Comparison of ENCODE assay signal across 1 cellular context in genomic region chr9:128947423-128948310, GRCh38.
TF ChIP-seq lines count a peak whose summit lies in the region.

Gene DOLK (minus strand): TSS chr9:128947603. CDS start chr9:128947303, 300 bp downstream.
Gene NUP188 (plus strand): TSS chr9:128947699. CDS start chr9:128947720, 21 bp downstream.

TF ChIP-seq in WTC11, 78 proteins besides CTCF, POLR2A, EP300 and RAD21 (continued from another document and continues in another):
- TF ChIP-seq ZNF138 (CRISPR knock-in tag; conservative IDR thresholded peaks at IDR 0.05) = no peak
- peak; percentile 34; the same call in 1 of the 2 replicates for TF ChIP-seq JUN (CRISPR knock-in tag; IDR thresholded peaks at IDR 0.05)
- peak; percentile 88; the same call in 1 of the 2 replicates for TF ChIP-seq E2F4 (CRISPR knock-in tag; IDR thresholded peaks at IDR 0.05; ENCODE audit: borderline replicate concordance, low read depth)
- TF ChIP-seq ZNF396 (CRISPR knock-in tag; IDR thresholded peaks at IDR 0.05; ENCODE audit: borderline replicate concordance) = no peak
- TF ChIP-seq GTF2I (CRISPR knock-in tag; conservative IDR thresholded peaks at IDR 0.05) = no peak
- TF ChIP-seq, protein P1, sequence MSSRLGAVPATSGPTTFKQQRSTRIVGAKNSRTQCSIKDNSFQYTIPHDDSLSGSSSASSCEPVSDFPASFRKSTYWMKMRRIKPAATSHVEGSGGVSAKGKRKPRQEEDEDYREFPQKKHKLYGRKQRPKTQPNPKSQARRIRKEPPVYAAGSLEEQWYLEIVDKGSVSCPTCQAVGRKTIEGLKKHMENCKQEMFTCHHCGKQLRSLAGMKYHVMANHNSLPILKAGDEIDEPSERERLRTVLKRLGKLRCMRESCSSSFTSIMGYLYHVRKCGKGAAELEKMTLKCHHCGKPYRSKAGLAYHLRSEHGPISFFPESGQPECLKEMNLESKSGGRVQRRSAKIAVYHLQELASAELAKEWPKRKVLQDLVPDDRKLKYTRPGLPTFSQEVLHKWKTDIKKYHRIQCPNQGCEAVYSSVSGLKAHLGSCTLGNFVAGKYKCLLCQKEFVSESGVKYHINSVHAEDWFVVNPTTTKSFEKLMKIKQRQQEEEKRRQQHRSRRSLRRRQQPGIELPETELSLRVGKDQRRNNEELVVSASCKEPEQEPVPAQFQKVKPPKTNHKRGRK (CRISPR knock-in tag; IDR thresholded peaks at IDR 0.05; ENCODE audit: borderline replicate concordance) = no peak
- no peak for TF ChIP-seq FOXJ3 (CRISPR knock-in tag; IDR thresholded peaks at IDR 0.05; ENCODE audit: borderline replicate concordance)
- TF ChIP-seq ZNF232 (CRISPR knock-in tag; IDR thresholded peaks at IDR 0.05) = peak; percentile 65; the same call in 1 of the 2 replicates
- TF ChIP-seq NFE2L1 (CRISPR knock-in tag; IDR thresholded peaks at IDR 0.05) = peak; percentile 78; the same call in 1 of the 2 replicates
- peak; percentile 92 for TF ChIP-seq TEAD1 (CRISPR knock-in tag; IDR thresholded peaks at IDR 0.05)
- peak; percentile 88; the same call in 1 of the 2 replicates for TF ChIP-seq TCF7 (CRISPR knock-in tag; IDR thresholded peaks at IDR 0.05; ENCODE audit: low read depth)
- no peak for TF ChIP-seq CDX4 (CRISPR knock-in tag; IDR thresholded peaks at IDR 0.05; ENCODE audit: borderline replicate concordance)
- TF ChIP-seq, protein P2, sequence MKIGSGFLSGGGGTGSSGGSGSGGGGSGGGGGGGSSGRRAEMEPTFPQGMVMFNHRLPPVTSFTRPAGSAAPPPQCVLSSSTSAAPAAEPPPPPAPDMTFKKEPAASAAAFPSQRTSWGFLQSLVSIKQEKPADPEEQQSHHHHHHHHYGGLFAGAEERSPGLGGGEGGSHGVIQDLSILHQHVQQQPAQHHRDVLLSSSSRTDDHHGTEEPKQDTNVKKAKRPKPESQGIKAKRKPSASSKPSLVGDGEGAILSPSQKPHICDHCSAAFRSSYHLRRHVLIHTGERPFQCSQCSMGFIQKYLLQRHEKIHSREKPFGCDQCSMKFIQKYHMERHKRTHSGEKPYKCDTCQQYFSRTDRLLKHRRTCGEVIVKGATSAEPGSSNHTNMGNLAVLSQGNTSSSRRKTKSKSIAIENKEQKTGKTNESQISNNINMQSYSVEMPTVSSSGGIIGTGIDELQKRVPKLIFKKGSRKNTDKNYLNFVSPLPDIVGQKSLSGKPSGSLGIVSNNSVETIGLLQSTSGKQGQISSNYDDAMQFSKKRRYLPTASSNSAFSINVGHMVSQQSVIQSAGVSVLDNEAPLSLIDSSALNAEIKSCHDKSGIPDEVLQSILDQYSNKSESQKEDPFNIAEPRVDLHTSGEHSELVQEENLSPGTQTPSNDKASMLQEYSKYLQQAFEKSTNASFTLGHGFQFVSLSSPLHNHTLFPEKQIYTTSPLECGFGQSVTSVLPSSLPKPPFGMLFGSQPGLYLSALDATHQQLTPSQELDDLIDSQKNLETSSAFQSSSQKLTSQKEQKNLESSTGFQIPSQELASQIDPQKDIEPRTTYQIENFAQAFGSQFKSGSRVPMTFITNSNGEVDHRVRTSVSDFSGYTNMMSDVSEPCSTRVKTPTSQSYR (CRISPR knock-in tag; IDR thresholded peaks at IDR 0.05) = 0 out of 2 replicates have a peak, but pooled peaks have one; percentile 50
- TF ChIP-seq EMX1 (CRISPR knock-in tag; IDR thresholded peaks at IDR 0.05) = no peak
- no peak for TF ChIP-seq ATF2 (CRISPR knock-in tag; IDR thresholded peaks at IDR 0.05; ENCODE audit: borderline replicate concordance, low read depth)
- peak; percentile 79; the same call in 1 of the 2 replicates for TF ChIP-seq ARID4B (CRISPR knock-in tag; IDR thresholded peaks at IDR 0.05; ENCODE audit: borderline replicate concordance)
- TF ChIP-seq ZBTB43 (CRISPR knock-in tag; IDR thresholded peaks at IDR 0.05) = peak; percentile 84
- TF ChIP-seq, protein P3, sequence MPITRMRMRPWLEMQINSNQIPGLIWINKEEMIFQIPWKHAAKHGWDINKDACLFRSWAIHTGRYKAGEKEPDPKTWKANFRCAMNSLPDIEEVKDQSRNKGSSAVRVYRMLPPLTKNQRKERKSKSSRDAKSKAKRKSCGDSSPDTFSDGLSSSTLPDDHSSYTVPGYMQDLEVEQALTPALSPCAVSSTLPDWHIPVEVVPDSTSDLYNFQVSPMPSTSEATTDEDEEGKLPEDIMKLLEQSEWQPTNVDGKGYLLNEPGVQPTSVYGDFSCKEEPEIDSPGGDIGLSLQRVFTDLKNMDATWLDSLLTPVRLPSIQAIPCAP (CRISPR knock-in tag; IDR thresholded peaks at IDR 0.05) = no peak; the same call in 1 of the 2 replicates
- peak; percentile 95 for TF ChIP-seq FOXP1 (CRISPR knock-in tag; IDR thresholded peaks at IDR 0.05; ENCODE audit: borderline replicate concordance)
- no peak; the same call in 1 of the 2 replicates for TF ChIP-seq GABPB1 (CRISPR knock-in tag; IDR thresholded peaks at IDR 0.05)
- 0 out of 2 replicates have a peak, but pooled peaks have one; percentile 82 for TF ChIP-seq NR3C1 (CRISPR knock-in tag; conservative IDR thresholded peaks at IDR 0.05; ENCODE audit: low read depth)
- no peak for TF ChIP-seq ATF6 (CRISPR knock-in tag; IDR thresholded peaks at IDR 0.05)
- TF ChIP-seq OVOL2 (CRISPR knock-in tag; IDR thresholded peaks at IDR 0.05; ENCODE audit: borderline replicate concordance) = no peak
- TF ChIP-seq ZNF416 (CRISPR knock-in tag; IDR thresholded peaks at IDR 0.05) = no peak
- no peak for TF ChIP-seq RORB (CRISPR knock-in tag; IDR thresholded peaks at IDR 0.05)
- TF ChIP-seq, protein P4, sequence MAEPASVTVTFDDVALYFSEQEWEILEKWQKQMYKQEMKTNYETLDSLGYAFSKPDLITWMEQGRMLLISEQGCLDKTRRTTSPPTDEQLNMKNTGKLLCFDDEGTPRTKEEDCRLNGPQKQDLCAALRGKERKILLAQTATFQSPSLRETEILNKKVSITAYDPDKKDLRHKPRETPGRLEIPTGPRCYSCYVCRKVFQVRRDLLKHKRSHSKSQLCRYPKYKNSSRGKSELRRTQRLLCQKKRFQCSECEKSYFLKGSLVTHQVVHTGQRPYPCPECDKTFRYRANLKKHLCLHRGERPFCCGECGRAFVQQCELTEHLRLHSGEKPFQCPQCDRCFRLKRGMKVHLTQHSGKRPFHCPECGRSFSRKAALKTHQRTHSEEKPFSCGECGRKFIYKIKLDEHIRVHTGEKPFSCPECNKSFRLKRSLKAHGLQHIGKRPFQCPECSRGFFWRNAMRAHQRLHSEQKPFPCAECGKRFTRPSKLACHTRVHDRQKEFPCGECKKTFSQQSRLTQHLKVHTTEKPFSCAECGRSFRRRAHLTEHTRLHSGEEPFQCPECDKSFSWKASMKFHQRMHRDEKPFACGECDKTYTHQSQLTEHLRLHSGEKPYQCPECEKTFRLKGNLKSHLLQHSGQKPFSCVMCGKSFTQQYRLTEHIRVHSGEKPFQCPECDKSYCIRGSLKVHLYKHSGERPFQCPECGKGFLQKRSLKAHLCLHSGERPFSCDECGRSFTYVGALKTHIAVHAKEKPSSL (CRISPR knock-in tag; conservative IDR thresholded peaks at IDR 0.05) = no peak
- TF ChIP-seq, protein P5, sequence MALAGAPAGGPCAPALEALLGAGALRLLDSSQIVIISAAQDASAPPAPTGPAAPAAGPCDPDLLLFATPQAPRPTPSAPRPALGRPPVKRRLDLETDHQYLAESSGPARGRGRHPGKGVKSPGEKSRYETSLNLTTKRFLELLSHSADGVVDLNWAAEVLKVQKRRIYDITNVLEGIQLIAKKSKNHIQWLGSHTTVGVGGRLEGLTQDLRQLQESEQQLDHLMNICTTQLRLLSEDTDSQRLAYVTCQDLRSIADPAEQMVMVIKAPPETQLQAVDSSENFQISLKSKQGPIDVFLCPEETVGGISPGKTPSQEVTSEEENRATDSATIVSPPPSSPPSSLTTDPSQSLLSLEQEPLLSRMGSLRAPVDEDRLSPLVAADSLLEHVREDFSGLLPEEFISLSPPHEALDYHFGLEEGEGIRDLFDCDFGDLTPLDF (CRISPR knock-in tag; IDR thresholded peaks at IDR 0.05) = peak; percentile 75; the same call in 1 of the 2 replicates
- peak; percentile 83 for TF ChIP-seq MYBL2 (CRISPR knock-in tag; IDR thresholded peaks at IDR 0.05)
- peak; percentile 98 for TF ChIP-seq E2F5 (CRISPR knock-in tag; IDR thresholded peaks at IDR 0.05)
- TF ChIP-seq, protein P6, sequence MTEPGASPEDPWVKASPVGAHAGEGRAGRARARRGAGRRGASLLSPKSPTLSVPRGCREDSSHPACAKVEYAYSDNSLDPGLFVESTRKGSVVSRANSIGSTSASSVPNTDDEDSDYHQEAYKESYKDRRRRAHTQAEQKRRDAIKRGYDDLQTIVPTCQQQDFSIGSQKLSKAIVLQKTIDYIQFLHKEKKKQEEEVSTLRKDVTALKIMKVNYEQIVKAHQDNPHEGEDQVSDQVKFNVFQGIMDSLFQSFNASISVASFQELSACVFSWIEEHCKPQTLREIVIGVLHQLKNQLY (CRISPR knock-in tag; IDR thresholded peaks at IDR 0.05) = 0 out of 2 replicates have a peak, but pooled peaks have one; percentile 21
- no peak for TF ChIP-seq MXD4 (CRISPR knock-in tag; IDR thresholded peaks at IDR 0.05; ENCODE audit: borderline replicate concordance)
- TF ChIP-seq NR1H2 (CRISPR knock-in tag; IDR thresholded peaks at IDR 0.05) = no peak
